Comparison of ENCODE assay signal across 1 cellular context in genomic region chr5:140402258-140403074, GRCh38.
TF ChIP-seq lines count a peak whose summit lies in the region.

No MANE protein-coding gene starts in this region.

TF ChIP-seq in HepG2, 621 proteins besides CTCF, POLR2A, EP300 and RAD21 (continued from another document and continues in another):
- TF ChIP-seq, protein P1, sequence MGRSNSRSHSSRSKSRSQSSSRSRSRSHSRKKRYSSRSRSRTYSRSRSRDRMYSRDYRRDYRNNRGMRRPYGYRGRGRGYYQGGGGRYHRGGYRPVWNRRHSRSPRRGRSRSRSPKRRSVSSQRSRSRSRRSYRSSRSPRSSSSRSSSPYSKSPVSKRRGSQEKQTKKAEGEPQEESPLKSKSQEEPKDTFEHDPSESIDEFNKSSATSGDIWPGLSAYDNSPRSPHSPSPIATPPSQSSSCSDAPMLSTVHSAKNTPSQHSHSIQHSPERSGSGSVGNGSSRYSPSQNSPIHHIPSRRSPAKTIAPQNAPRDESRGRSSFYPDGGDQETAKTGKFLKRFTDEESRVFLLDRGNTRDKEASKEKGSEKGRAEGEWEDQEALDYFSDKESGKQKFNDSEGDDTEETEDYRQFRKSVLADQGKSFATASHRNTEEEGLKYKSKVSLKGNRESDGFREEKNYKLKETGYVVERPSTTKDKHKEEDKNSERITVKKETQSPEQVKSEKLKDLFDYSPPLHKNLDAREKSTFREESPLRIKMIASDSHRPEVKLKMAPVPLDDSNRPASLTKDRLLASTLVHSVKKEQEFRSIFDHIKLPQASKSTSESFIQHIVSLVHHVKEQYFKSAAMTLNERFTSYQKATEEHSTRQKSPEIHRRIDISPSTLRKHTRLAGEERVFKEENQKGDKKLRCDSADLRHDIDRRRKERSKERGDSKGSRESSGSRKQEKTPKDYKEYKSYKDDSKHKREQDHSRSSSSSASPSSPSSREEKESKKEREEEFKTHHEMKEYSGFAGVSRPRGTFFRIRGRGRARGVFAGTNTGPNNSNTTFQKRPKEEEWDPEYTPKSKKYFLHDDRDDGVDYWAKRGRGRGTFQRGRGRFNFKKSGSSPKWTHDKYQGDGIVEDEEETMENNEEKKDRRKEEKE (IDR thresholded peaks at IDR 0.05) = no peak
- TF ChIP-seq PAF1 (CRISPR knock-in tag; IDR thresholded peaks at IDR 0.05) (no peak), DMAP1 (CRISPR knock-in tag; IDR thresholded peaks at IDR 0.05) (peak; percentile 71; the same call in 1 of the 2 replicates), CENPX (CRISPR knock-in tag; IDR thresholded peaks at IDR 0.05) (no peak), POLR2AphosphoS5 (IDR thresholded peaks at IDR 0.05; ENCODE audit: low read depth, low read length) (peak; percentile 68), SETDB1 (CRISPR knock-in tag; IDR thresholded peaks at IDR 0.05; ENCODE audit: borderline replicate concordance) (no peak), KLF12 (CRISPR knock-in tag; IDR thresholded peaks at IDR 0.05; ENCODE audit: borderline replicate concordance) (peak; percentile 66), ZNF747 (CRISPR knock-in tag; IDR thresholded peaks at IDR 0.05; ENCODE audit: borderline replicate concordance) (peak; percentile 35), ZSCAN20 (CRISPR knock-in tag; IDR thresholded peaks at IDR 0.05; ENCODE audit: borderline replicate concordance) (no peak), TBP (CRISPR knock-in tag; IDR thresholded peaks at IDR 0.05) (no peak), ZNF558 (CRISPR knock-in tag; IDR thresholded peaks at IDR 0.05; ENCODE audit: borderline replicate concordance) (no peak), HES4 (CRISPR knock-in tag; IDR thresholded peaks at IDR 0.05; ENCODE audit: borderline replicate concordance) (no peak), ZNF572 (CRISPR knock-in tag; IDR thresholded peaks at IDR 0.05) (no peak), ZNF619 (CRISPR knock-in tag; IDR thresholded peaks at IDR 0.05) (no peak), FOXP1 (IDR thresholded peaks at IDR 0.05) (no peak), FOXP1 (CRISPR knock-in tag; IDR thresholded peaks at IDR 0.05) (no peak), RNF2 (conservative IDR thresholded peaks at IDR 0.05; ENCODE audit: low read depth) (no peak), TERF1 (CRISPR knock-in tag; IDR thresholded peaks at IDR 0.05) (no peak), ZNF709 (CRISPR knock-in tag; IDR thresholded peaks at IDR 0.05) (no peak), MLLT10 (CRISPR knock-in tag; IDR thresholded peaks at IDR 0.05) (no peak), HDAC6 (IDR thresholded peaks at IDR 0.05; ENCODE audit: low read depth, low read length) (no peak), HNRNPK (IDR thresholded peaks at IDR 0.05; ENCODE audit: low read depth, low read length, poor library complexity, severe bottlenecking) (no peak), PRDM15 (CRISPR knock-in tag; IDR thresholded peaks at IDR 0.05) (0 out of 2 replicates have a peak, but pooled peaks have one; percentile 4), ZNF577 (CRISPR knock-in tag; IDR thresholded peaks at IDR 0.05; ENCODE audit: borderline replicate concordance, low read depth) (no peak), RBM39 (IDR thresholded peaks at IDR 0.05; ENCODE audit: low read depth, low read length, poor library complexity, severe bottlenecking) (no peak), ZBTB1 (CRISPR knock-in tag; IDR thresholded peaks at IDR 0.05; ENCODE audit: borderline replicate concordance) (no peak), BCL3 (CRISPR knock-in tag; IDR thresholded peaks at IDR 0.05) (no peak), ONECUT2 (CRISPR knock-in tag; IDR thresholded peaks at IDR 0.05) (no peak), ZNF138 (CRISPR knock-in tag; IDR thresholded peaks at IDR 0.05; ENCODE audit: low read depth) (0 out of 2 replicates have a peak, but pooled peaks have one; percentile 39), ERF (CRISPR knock-in tag; IDR thresholded peaks at IDR 0.05) (no peak), HNRNPLL (IDR thresholded peaks at IDR 0.05; ENCODE audit: low read depth, low read length, poor library complexity, severe bottlenecking) (no peak), MAZ (IDR thresholded peaks at IDR 0.05; ENCODE audit: borderline replicate concordance, low read depth, low read length) (peak; percentile 39; the same call in 1 of the 2 replicates), MAZ (CRISPR knock-in tag; IDR thresholded peaks at IDR 0.05; ENCODE audit: low read depth) (no peak), HDAC2 (CRISPR knock-in tag; IDR thresholded peaks at IDR 0.05) (peak; percentile 50; the same call in 1 of the 2 replicates), SMYD3 (CRISPR knock-in tag; IDR thresholded peaks at IDR 0.05) (no peak), ZNF737 (CRISPR knock-in tag; IDR thresholded peaks at IDR 0.05; ENCODE audit: borderline replicate concordance) (no peak), GFI1 (CRISPR knock-in tag; IDR thresholded peaks at IDR 0.05; ENCODE audit: borderline replicate concordance) (no peak; the same call in 1 of the 2 replicates), ZNF274 (CRISPR knock-in tag; IDR thresholded peaks at IDR 0.05) (no peak), ZNF253 (CRISPR knock-in tag; IDR thresholded peaks at IDR 0.05; ENCODE audit: borderline replicate concordance) (no peak), FOSL2 (CRISPR knock-in tag; IDR thresholded peaks at IDR 0.05) (no peak), EHMT2 (IDR thresholded peaks at IDR 0.05; ENCODE audit: borderline replicate concordance, low read depth, low read length) (no peak), CERS6 (CRISPR knock-in tag; IDR thresholded peaks at IDR 0.05) (no peak), NCOR1 (IDR thresholded peaks at IDR 0.05; ENCODE audit: borderline replicate concordance, low read length) (peak; percentile 18; the same call in 1 of the 2 replicates), ZC3H13 (CRISPR knock-in tag; IDR thresholded peaks at IDR 0.05) (no peak), ZNF232 (CRISPR knock-in tag; IDR thresholded peaks at IDR 0.05; ENCODE audit: borderline replicate concordance) (no peak; the same call in 1 of the 2 replicates)
- TF ChIP-seq, protein P2, sequence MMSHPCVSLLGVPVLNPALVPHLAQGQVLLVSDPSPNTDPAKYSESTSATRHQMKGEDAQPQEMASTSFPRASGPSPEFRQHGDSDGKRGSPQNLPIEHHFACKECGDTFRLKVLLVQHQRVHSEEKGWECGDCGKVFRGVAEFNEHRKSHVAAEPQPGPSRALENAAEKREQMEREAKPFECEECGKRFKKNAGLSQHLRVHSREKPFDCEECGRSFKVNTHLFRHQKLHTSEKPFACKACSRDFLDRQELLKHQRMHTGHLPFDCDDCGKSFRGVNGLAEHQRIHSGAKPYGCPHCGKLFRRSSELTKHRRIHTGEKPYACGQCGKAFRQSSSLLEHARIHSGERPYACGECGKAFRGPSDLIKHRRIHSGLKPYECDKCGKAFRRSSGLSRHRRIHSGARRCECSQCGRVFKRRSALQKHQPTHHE (CRISPR knock-in tag; IDR thresholded peaks at IDR 0.05; ENCODE audit: borderline replicate concordance) = no peak
- TF ChIP-seq, protein P3, sequence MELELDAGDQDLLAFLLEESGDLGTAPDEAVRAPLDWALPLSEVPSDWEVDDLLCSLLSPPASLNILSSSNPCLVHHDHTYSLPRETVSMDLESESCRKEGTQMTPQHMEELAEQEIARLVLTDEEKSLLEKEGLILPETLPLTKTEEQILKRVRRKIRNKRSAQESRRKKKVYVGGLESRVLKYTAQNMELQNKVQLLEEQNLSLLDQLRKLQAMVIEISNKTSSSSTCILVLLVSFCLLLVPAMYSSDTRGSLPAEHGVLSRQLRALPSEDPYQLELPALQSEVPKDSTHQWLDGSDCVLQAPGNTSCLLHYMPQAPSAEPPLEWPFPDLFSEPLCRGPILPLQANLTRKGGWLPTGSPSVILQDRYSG (CRISPR knock-in tag; IDR thresholded peaks at IDR 0.05) = no peak
- TF ChIP-seq, protein P4, sequence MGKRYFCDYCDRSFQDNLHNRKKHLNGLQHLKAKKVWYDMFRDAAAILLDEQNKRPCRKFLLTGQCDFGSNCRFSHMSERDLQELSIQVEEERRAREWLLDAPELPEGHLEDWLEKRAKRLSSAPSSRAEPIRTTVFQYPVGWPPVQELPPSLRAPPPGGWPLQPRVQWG (CRISPR knock-in tag; IDR thresholded peaks at IDR 0.05; ENCODE audit: borderline replicate concordance, low read depth) = no peak
- TF ChIP-seq, protein P5, sequence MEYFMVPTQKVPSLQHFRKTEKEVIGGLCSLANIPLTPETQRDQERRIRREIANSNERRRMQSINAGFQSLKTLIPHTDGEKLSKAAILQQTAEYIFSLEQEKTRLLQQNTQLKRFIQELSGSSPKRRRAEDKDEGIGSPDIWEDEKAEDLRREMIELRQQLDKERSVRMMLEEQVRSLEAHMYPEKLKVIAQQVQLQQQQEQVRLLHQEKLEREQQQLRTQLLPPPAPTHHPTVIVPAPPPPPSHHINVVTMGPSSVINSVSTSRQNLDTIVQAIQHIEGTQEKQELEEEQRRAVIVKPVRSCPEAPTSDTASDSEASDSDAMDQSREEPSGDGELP (IDR thresholded peaks at IDR 0.05; ENCODE audit: borderline replicate concordance, low read depth) = no peak
- TF ChIP-seq, protein P6, sequence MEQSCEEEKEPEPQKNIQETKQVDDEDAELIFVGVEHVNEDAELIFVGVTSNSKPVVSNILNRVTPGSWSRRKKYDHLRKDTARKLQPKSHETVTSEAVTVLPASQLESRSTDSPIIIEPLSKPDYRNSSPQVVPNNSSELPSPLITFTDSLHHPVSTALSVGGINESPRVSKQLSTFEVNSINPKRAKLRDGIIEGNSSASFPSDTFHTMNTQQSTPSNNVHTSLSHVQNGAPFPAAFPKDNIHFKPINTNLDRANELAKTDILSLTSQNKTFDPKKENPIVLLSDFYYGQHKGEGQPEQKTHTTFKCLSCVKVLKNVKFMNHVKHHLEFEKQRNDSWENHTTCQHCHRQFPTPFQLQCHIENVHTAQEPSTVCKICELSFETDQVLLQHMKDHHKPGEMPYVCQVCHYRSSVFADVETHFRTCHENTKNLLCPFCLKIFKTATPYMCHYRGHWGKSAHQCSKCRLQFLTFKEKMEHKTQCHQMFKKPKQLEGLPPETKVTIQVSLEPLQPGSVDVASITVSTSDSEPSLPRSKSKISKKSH (CRISPR knock-in tag; IDR thresholded peaks at IDR 0.05; ENCODE audit: borderline replicate concordance) = no peak; the same call in 1 of the 2 replicates
- TF ChIP-seq, protein P7, sequence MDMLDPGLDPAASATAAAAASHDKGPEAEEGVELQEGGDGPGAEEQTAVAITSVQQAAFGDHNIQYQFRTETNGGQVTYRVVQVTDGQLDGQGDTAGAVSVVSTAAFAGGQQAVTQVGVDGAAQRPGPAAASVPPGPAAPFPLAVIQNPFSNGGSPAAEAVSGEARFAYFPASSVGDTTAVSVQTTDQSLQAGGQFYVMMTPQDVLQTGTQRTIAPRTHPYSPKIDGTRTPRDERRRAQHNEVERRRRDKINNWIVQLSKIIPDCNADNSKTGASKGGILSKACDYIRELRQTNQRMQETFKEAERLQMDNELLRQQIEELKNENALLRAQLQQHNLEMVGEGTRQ (IDR thresholded peaks at IDR 0.05; ENCODE audit: low read depth, low read length) = peak; percentile 68
- TF ChIP-seq, protein P7 (CRISPR knock-in tag; IDR thresholded peaks at IDR 0.05; ENCODE audit: borderline replicate concordance) = peak; percentile 73; the same call in 1 of the 2 replicates
